24 cellular contexts compared by ENCODE assay signal in genomic region chr13:36190771-36191170, GRCh38. TPM values are rescaled to one million over a fixed set of nuclear protein-coding genes. Genes with fewer than 3 reads are reported as not detected.
"Had no signal": no experiment of that assay in that cellular context is flagged by ENCODE, and none has a peak within 500 bp of the region (broad histone marks: within the 10 kb centered on the region; RNA-seq: fewer than 3 reads in every experiment).

No MANE protein-coding gene starts in this region.

- H3K27me3 Mint-ChIP-seq: activated B cell treated with CpG ODN at 0.5 μM for 24 hours; activated CD4-positive, alpha-beta T cell treated with anti-CD3 and anti-CD28 coated beads, Interleukin-2, amount 10 ng/mL, durations not matched to agents 24 days and 14 days; activated naive CD8-positive, alpha-beta T cell had no signal

- H3K4me3 ChIP-seq: dorsolateral prefrontal cortex, psoas muscle, spleen, stomach, thoracic aorta, upper lobe of right lung had no signal

- H3K4me1 Mint-ChIP-seq: activated B cell treated with CpG ODN at 0.5 μM for 24 hours; activated CD4-positive, alpha-beta T cell treated with anti-CD3 and anti-CD28 coated beads, Interleukin-2, amount 10 ng/mL, durations not matched to agents 24 days and 14 days had no signal

- H3K9me3 Mint-ChIP-seq: activated CD4-positive, alpha-beta T cell treated with anti-CD3 and anti-CD28 coated beads, Interleukin-2, amount 10 ng/mL, durations not matched to agents 24 days and 14 days had no signal

- DNase-seq: activated B cell treated with CpG ODN at 0.5 μM for 24 hours; activated CD4-positive, alpha-beta T cell treated with anti-CD3 and anti-CD28 coated beads, Interleukin-2, amount 10 ng/mL, durations not matched to agents 24 days and 14 days; activated CD8-positive, alpha-beta memory T cell treated with anti-CD3 and anti-CD28 coated beads, Interleukin-2, amount 50 U/mL, for 48 hours; activated CD8-positive, alpha-beta T cell treated with anti-CD3 and anti-CD28 coated beads, Interleukin-2, amount 10 ng/mL, durations not matched to agents 7 days and 5 days; activated gamma-delta T cell treated with Interleukin-2 at 50 U/mL for 16 hours; activated T-cell treated with anti-CD3 and anti-CD28 coated beads, Interleukin-2, amount 50 U/mL, for 72 hours; amniotic stem cell; dorsolateral prefrontal cortex; erythroblast; foreskin melanocyte; psoas muscle; spleen; stomach; SW 1271; upper lobe of right lung had no signal

- ATAC-seq: activated CD8-positive, alpha-beta T cell treated with anti-CD3 and anti-CD28 coated beads, Interleukin-2, amount 10 ng/mL, durations not matched to agents 7 days and 5 days; activated T-cell treated with anti-CD3 and anti-CD28 coated beads, Interleukin-2, amount 50 U/mL, for 72 hours; psoas muscle; sciatic nerve; upper lobe of right lung had no signal

- H3K4me3 Mint-ChIP-seq: activated B cell treated with CpG ODN at 0.5 μM for 24 hours; activated CD4-positive, alpha-beta T cell treated with anti-CD3 and anti-CD28 coated beads, Interleukin-2, amount 10 ng/mL, durations not matched to agents 24 days and 14 days; activated CD8-positive, alpha-beta T cell treated with anti-CD3 and anti-CD28 coated beads, Interleukin-2, amount 10 ng/mL, durations not matched to agents 7 days and 5 days; activated naive CD8-positive, alpha-beta T cell; activated T-cell treated with anti-CD3 and anti-CD28 coated beads, Interleukin-2, amount 50 U/mL, for 72 hours had no signal

- H3K36me3 Mint-ChIP-seq: activated naive CD8-positive, alpha-beta T cell had no signal

- H3K27ac Mint-ChIP-seq: activated B cell treated with CpG ODN at 0.5 μM for 24 hours; activated CD4-positive, alpha-beta T cell treated with anti-CD3 and anti-CD28 coated beads, Interleukin-2, amount 10 ng/mL, durations not matched to agents 24 days and 14 days; activated CD8-positive, alpha-beta T cell treated with anti-CD3 and anti-CD28 coated beads, Interleukin-2, amount 10 ng/mL, durations not matched to agents 7 days and 5 days; activated naive CD8-positive, alpha-beta T cell; activated T-cell treated with anti-CD3 and anti-CD28 coated beads, Interleukin-2, amount 50 U/mL, for 72 hours had no signal

- H3K9me3 ChIP-seq: psoas muscle, spleen, stomach, thoracic aorta, upper lobe of right lung had no signal

- FAIRE-seq: TTC549 had no signal

- H3K4me1 ChIP-seq: psoas muscle, spleen, stomach, upper lobe of right lung had no signal

- H3K36me3 ChIP-seq: spleen, stomach, thoracic aorta, upper lobe of right lung had no signal

- H3K27ac ChIP-seq: dorsolateral prefrontal cortex, psoas muscle, spleen, stomach, thoracic aorta, upper lobe of right lung had no signal

- H3K27me3 ChIP-seq: dorsolateral prefrontal cortex, spleen, stomach, upper lobe of right lung had no signal

RNA-seq across cellular contexts. Expression of gene SOHLH2, which starts 23.6 kb away (rescaled TPM):
- total RNA-seq: activated B cell treated with CpG ODN at 0.5 μM for 24 hours; activated CD4-positive, alpha-beta T cell treated with anti-CD3 and anti-CD28 coated beads, Interleukin-2, amount 10 ng/mL, durations not matched to agents 24 days and 14 days; activated CD8-positive, alpha-beta T cell treated with anti-CD3 and anti-CD28 coated beads, Interleukin-2, amount 10 ng/mL, durations not matched to agents 7 days and 5 days; activated T-cell treated with anti-CD3 and anti-CD28 coated beads, Interleukin-2, amount 50 U/mL, for 72 hours; kidney epithelial cell; mesenteric fat pad; omental fat pad; spleen; T-helper 2 cell treated with Interferon-gamma antibody and Interleukin-4, amounts not matched to agents 100 ng/mL and 5 ng/mL, for 36 hours; thoracic aorta; upper lobe of right lung had no signal
- polyA plus RNA-seq: liver had no signal

RNA-seq across cellular contexts. Expression of gene DCLK1, which starts 59.6 kb away (rescaled TPM):
- total RNA-seq: activated B cell treated with CpG ODN at 0.5 μM for 24 hours; activated CD4-positive, alpha-beta T cell treated with anti-CD3 and anti-CD28 coated beads, Interleukin-2, amount 10 ng/mL, durations not matched to agents 24 days and 14 days; activated CD8-positive, alpha-beta T cell treated with anti-CD3 and anti-CD28 coated beads, Interleukin-2, amount 10 ng/mL, durations not matched to agents 7 days and 5 days; activated T-cell treated with anti-CD3 and anti-CD28 coated beads, Interleukin-2, amount 50 U/mL, for 72 hours; T-helper 2 cell treated with Interferon-gamma antibody and Interleukin-4, amounts not matched to agents 100 ng/mL and 5 ng/mL, for 36 hours had no signal
